ENCODE assay signal across 1 cellular context in the genomic region with DNA sequence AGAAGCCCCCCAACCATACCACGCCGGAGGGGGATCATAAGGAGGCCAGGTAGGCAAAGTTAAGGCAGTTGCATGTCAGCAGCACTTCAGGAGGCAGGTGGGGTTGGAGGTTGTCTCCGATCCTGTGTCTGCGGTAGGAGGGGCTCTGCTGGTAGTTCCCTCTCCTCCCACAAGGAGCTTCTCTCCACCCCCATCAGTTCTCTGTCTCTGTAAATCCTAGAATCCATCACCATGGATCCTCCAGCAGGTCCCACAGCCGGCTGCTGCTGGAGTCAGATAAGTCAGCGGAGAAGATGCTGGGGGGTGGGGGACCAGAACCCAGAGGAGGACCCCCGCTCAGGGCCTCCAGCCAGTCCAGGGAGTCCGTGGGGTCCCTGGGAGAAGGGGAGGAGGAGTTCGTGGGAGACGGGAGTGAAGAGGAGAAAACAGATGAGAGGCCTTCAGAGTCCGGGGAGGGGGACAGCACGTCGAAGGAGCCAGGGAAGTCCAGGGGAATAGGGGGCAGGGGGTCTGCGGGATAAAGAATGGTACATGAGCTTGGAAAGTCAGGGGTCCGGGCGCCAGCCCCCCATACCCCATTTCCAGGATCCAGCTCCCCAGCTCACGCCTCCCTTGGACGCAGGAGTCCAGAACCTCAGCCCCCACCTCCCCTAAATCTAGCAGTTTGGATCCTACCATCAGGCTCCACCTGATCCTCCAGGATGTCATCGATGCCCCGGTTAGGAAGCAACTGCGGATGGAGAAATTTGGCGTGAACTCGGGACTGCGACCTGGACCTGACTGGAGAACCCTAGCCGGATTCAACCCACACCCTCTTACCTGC.
TF ChIP-seq lines count a peak whose summit lies in the region.

No MANE protein-coding gene starts in this region.

TF ChIP-seq in GM12878, 131 proteins besides CTCF, POLR2A, EP300 and RAD21:
- TF ChIP-seq IRF4 (IDR thresholded peaks at IDR 0.05; ENCODE audit: low read depth, low read length) (no peak), NBN (IDR thresholded peaks at IDR 0.05) (no peak), FOS (IDR thresholded peaks at IDR 0.05; ENCODE audit: borderline replicate concordance, extremely low read depth, insufficient read length) (no peak), CHD4 (IDR thresholded peaks at IDR 0.05) (no peak), NR2C1 (IDR thresholded peaks at IDR 0.05) (no peak), DPF2 (IDR thresholded peaks at IDR 0.05) (no peak), POLR2AphosphoS5 (IDR thresholded peaks at IDR 0.05; ENCODE audit: low read length) (no peak), SREBF2 (IDR thresholded peaks at IDR 0.05; ENCODE audit: low read length) (no peak), HDAC6 (IDR thresholded peaks at IDR 0.05; ENCODE audit: unreplicated experiment) (no peak), ETV6 (conservative IDR thresholded peaks at IDR 0.05 in 1 of 2, IDR thresholded peaks at IDR 0.05 in 1 of 2; ENCODE audit: borderline replicate concordance in 1 of 2, low read depth in 1 of 2) (no peak)
- TF ChIP-seq, protein P1, sequence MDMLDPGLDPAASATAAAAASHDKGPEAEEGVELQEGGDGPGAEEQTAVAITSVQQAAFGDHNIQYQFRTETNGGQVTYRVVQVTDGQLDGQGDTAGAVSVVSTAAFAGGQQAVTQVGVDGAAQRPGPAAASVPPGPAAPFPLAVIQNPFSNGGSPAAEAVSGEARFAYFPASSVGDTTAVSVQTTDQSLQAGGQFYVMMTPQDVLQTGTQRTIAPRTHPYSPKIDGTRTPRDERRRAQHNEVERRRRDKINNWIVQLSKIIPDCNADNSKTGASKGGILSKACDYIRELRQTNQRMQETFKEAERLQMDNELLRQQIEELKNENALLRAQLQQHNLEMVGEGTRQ (IDR thresholded peaks at IDR 0.05; ENCODE audit: borderline replicate concordance, low read depth, low read length) = no peak
- TF ChIP-seq, protein P2, sequence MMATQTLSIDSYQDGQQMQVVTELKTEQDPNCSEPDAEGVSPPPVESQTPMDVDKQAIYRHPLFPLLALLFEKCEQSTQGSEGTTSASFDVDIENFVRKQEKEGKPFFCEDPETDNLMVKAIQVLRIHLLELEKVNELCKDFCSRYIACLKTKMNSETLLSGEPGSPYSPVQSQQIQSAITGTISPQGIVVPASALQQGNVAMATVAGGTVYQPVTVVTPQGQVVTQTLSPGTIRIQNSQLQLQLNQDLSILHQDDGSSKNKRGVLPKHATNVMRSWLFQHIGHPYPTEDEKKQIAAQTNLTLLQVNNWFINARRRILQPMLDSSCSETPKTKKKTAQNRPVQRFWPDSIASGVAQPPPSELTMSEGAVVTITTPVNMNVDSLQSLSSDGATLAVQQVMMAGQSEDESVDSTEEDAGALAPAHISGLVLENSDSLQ (IDR thresholded peaks at IDR 0.05) = no peak
